ENCODE assay signal across 13 cellular contexts in genomic region chr2:7748717-7749415, GRCh38.
A peak's percentile ranks its signal among the peaks of the same experiment; 100 is the strongest.
DNase-seq lines count a peak whose midpoint lies in the region; ATAC-seq and TF ChIP-seq lines count a peak whose summit lies in the region.
"Had no signal": no experiment of that assay in that cellular context is flagged by ENCODE, and none has a peak within 500 bp of the region (broad histone marks: within the 10 kb centered on the region; RNA-seq: fewer than 3 reads in every experiment).

No MANE protein-coding gene starts in this region.

- no peak overlapping the region for H3K4me3 ChIP-seq in epithelial cell of esophagus (ENCODE audit: low read length)
- H3K4me3 ChIP-seq: GM23248, upper lobe of left lung had no signal

- H3K4me1 Mint-ChIP-seq in stimulated activated naive CD8-positive, alpha-beta T cell treated with anti-CD3 and anti-CD28 coated beads, Interleukin-15, amount 100 ng/mL, for 72 hours = peaks cover 41% of the 10 kb centered on the region

- H3K36me3 Mint-ChIP-seq in activated naive CD4-positive, alpha-beta T cell treated with anti-CD3 and anti-CD28 coated beads, Interleukin-2, amount 50 U/mL, for 72 hours = peaks cover 8 to 29% of the 10 kb centered on the region in 2 donors

- DNase-seq in activated naive CD4-positive, alpha-beta T cell treated with anti-CD3 and anti-CD28 coated beads, Interleukin-2, amount 50 U/mL, for 72 hours (ENCODE audit: low spot score in 2 of 2) = no peak
- DNase-seq in activated naive CD4-positive, alpha-beta T cell treated with anti-CD3 and anti-CD28 coated beads, Interleukin-2, amount 50 U/mL, for 16 hours = no peak
- DNase-seq in SK-MEL-5 (ENCODE audit: low read depth, low spot score) (peak; percentile 64), epithelial cell of esophagus (ENCODE audit: low read depth) (peak; percentile 95), NAMALWA (ENCODE audit: low spot score) (no peak)
- peak in 1 of 2 donors; percentile 61 for DNase-seq in stimulated activated naive CD8-positive, alpha-beta T cell treated with anti-CD3 and anti-CD28 coated beads, Interleukin-15, amount 100 ng/mL, for 72 hours
- DNase-seq: aorta, GF-D8, GM23248, NCI-H526 treated with DMSO at 0.1 percent for 48 hours, upper lobe of left lung had no signal

- ATAC-seq in activated naive CD4-positive, alpha-beta T cell treated with anti-CD3 and anti-CD28 coated beads, Interleukin-2, amount 50 U/mL, for 72 hours = peak; percentile 47 to 53
- ATAC-seq in stimulated activated naive CD8-positive, alpha-beta T cell treated with anti-CD3 and anti-CD28 coated beads, Interleukin-15, amount 100 ng/mL, for 72 hours = peak; percentile 61
- ATAC-seq in GM21515 (IDR thresholded peaks at IDR 0.05; ENCODE audit: unreplicated experiment) (no peak), HG02970 (IDR thresholded peaks at IDR 0.05; ENCODE audit: low FRiP score, unreplicated experiment) (no peak)

- in situ Hi-C loops in SK-MEL-5 (cut with HindIII; ENCODE audit: low pct_unique_long_range_greater_than_20kb, low sequenced_read_pairs) = no loop called here

- H3K9me3 Mint-ChIP-seq in activated naive CD4-positive, alpha-beta T cell treated with anti-CD3 and anti-CD28 coated beads, Interleukin-2, amount 50 U/mL, for 72 hours = peaks cover 8 to 20% of the 10 kb centered on the region in 2 donors
- peaks cover 32 to 36% of the 10 kb centered on the region in 2 donors for H3K9me3 Mint-ChIP-seq in stimulated activated naive CD8-positive, alpha-beta T cell treated with anti-CD3 and anti-CD28 coated beads, Interleukin-15, amount 100 ng/mL, for 72 hours

- no peaks in the 10 kb centered on the region for H3K27me3 Mint-ChIP-seq in stimulated activated naive CD8-positive, alpha-beta T cell treated with anti-CD3 and anti-CD28 coated beads, Interleukin-15, amount 100 ng/mL, for 72 hours

- TF ChIP-seq CTCF in epithelial cell of esophagus (IDR thresholded peaks at IDR 0.05; ENCODE audit: insufficient read depth, low read depth, low read length, missing control alignments) = no peak

- H3K27ac Mint-ChIP-seq in activated naive CD4-positive, alpha-beta T cell treated with anti-CD3 and anti-CD28 coated beads, Interleukin-2, amount 50 U/mL, for 72 hours = no peak overlapping the region
- H3K27ac Mint-ChIP-seq in stimulated activated naive CD8-positive, alpha-beta T cell treated with anti-CD3 and anti-CD28 coated beads, Interleukin-15, amount 100 ng/mL, for 72 hours = no peak overlapping the region

- peak overlapping the region in 1 of 2 donors; percentile 38 for H3K4me3 Mint-ChIP-seq in stimulated activated naive CD8-positive, alpha-beta T cell treated with anti-CD3 and anti-CD28 coated beads, Interleukin-15, amount 100 ng/mL, for 72 hours

Comparison
In these comparisons a context has a peak if more than half of its experiments do, and no peak if none do; other contexts are left out.
1. ATAC-seq: peak in activated naive CD4-positive, alpha-beta T cell treated with anti-CD3 and anti-CD28 coated beads, Interleukin-2, amount 50 U/mL, for 72 hours (2 of 2) and stimulated activated naive CD8-positive, alpha-beta T cell treated with anti-CD3 and anti-CD28 coated beads, Interleukin-15, amount 100 ng/mL, for 72 hours (single experiment); none in GM21515 (single experiment) and HG02970 (single experiment).
2. DNase-seq: peak in SK-MEL-5 (single experiment) and epithelial cell of esophagus (single experiment); none in activated naive CD4-positive, alpha-beta T cell treated with anti-CD3 and anti-CD28 coated beads, Interleukin-2, amount 50 U/mL, for 72 hours (0 of 2), activated naive CD4-positive, alpha-beta T cell treated with anti-CD3 and anti-CD28 coated beads, Interleukin-2, amount 50 U/mL, for 16 hours (single experiment) and NAMALWA (single experiment).